In genomic region chr3:197278933-197279332, GRCh38 we compare ENCODE assay signal across 1 cellular context.
TF ChIP-seq lines count a peak whose summit lies in the region.

No MANE protein-coding gene starts in this region.

TF ChIP-seq in HepG2, 621 proteins besides CTCF, POLR2A, EP300 and RAD21:
- TF ChIP-seq ZBTB49 (CRISPR knock-in tag; IDR thresholded peaks at IDR 0.05; ENCODE audit: borderline replicate concordance) (no peak), RBM22 (optimal IDR thresholded peaks at IDR 0.05; ENCODE audit: low read length) (no peak), KAT8 (CRISPR knock-in tag; IDR thresholded peaks at IDR 0.05) (no peak)
